In genomic region chr1:211879475-211879874, GRCh38 we compare ENCODE assay signal across 9 cellular contexts.
"Had no signal": no experiment of that assay in that cellular context is flagged by ENCODE, and none has a peak within 500 bp of the region (broad histone marks: within the 10 kb centered on the region; RNA-seq: fewer than 3 reads in every experiment).

No MANE protein-coding gene starts in this region.

- H3K4me3 ChIP-seq: GM23248, HAP-1 had no signal

- ATAC-seq: HCT116, HepG2 had no signal

- DNase-seq: GM23248, GOT3, H7, HFFc6 had no signal

- FAIRE-seq: HepG2 had no signal

- H3K27ac Mint-ChIP-seq: HFFc6 had no signal

- H3K27me3 Mint-ChIP-seq: IgD-negative memory B cell had no signal

- H3K36me3 Mint-ChIP-seq: IgD-negative memory B cell had no signal

- H3K4me3 Mint-ChIP-seq: HFFc6, IgD-negative memory B cell had no signal

- H3K27ac ChIP-seq: GM23248, HL-60 had no signal

- H3K36me3 ChIP-seq: HAP-1 had no signal
